ENCODE assay signal across 8 cellular contexts in genomic region chr17:79843917-79844815, GRCh38. TPM values are rescaled to one million over a fixed set of nuclear protein-coding genes. Genes with fewer than 3 reads are reported as not detected.
DNase-seq lines count a peak whose midpoint lies in the region; ATAC-seq and TF ChIP-seq lines count a peak whose summit lies in the region.

No MANE protein-coding gene starts in this region.

- intact Hi-C loops in MCF 10A (cut with micrococcal nuclease) = no loop called here

- H3K36me3 ChIP-seq in DOHH2 (ENCODE audit: control insufficient read depth, low read length) = no peaks in the 10 kb centered on the region

- in situ Hi-C loops in G401 (cut with HindIII; ENCODE audit: low sequenced_read_pairs) = no loop called here

- CTCF ChIA-PET in MCF 10A (lab: Yijun Ruan, JAX) = interaction anchor here (1.2 kb wide), 1 partner anchor 72 kb away, joined by 3 read pairs; no protein-coding TSS in a partner anchor

- POLR2A ChIA-PET in MCF 10A (lab: Yijun Ruan, JAX) = interaction anchor here (0.7 kb wide), 1 partner anchor 23 kb away, joined by 3 read pairs; no protein-coding TSS in a partner anchor

- H3K4me3 ChIP-seq in DOHH2 (ENCODE audit: low read length) = no peak overlapping the region

- TF ChIP-seq CTCF in DOHH2 (IDR thresholded peaks at IDR 0.05; ENCODE audit: low read depth, low read length, poor library complexity, severe bottlenecking) (no peak), MCF 10A (IDR thresholded peaks at IDR 0.05; ENCODE audit: unreplicated experiment) (no peak)

- H3K4me1 Mint-ChIP-seq in MCF 10A (ENCODE audit: insufficient read depth, unreplicated experiment) = no peaks in the 10 kb centered on the region
- peaks cover 27% of the 10 kb centered on the region for H3K4me1 Mint-ChIP-seq in stimulated activated effector memory CD8-positive, alpha-beta T cell treated with anti-CD3 and anti-CD28 coated beads, Interleukin-12 subunit alpha, Interleukin-12 subunit beta, amount 100 ng/mL, for 72 hours

- no TSS peak for BruUV-seq in MCF 10A (replicated peaks; lab: Mats Ljungman, UMichigan)

- H3K9me3 ChIP-seq in DOHH2 (ENCODE audit: control insufficient read depth, insufficient read depth, low read length) = no peaks in the 10 kb centered on the region

- peak; percentile 73 for DNase-seq in NCI-H146 (lab: John Stamatoyannopoulos, UW)
- peak; percentile 47 for DNase-seq in MCF 10A (ENCODE audit: unreplicated experiment)
- peak; percentile 74 for DNase-seq in iris pigment epithelial cell (ENCODE audit: low read depth)
- DNase-seq in stimulated activated effector memory CD8-positive, alpha-beta T cell treated with anti-CD3 and anti-CD28 coated beads, Interleukin-12 subunit alpha, Interleukin-12 subunit beta, amount 100 ng/mL, for 72 hours (ENCODE audit: low spot score in 2 of 2) = no peak
- DNase-seq in stimulated activated CD4-positive, alpha-beta T cell treated with anti-CD3 and anti-CD28 coated beads, Interleukin-15, amount 100 ng/mL, for 24 hours = no peak
- no peak for DNase-seq in G401 (ENCODE audit: low spot score)
- no peak for DNase-seq in NAMALWA (ENCODE audit: low spot score)

- H3K27ac Mint-ChIP-seq in MCF 10A (ENCODE audit: low read depth, unreplicated experiment) = no peak overlapping the region
- H3K27ac Mint-ChIP-seq in stimulated activated effector memory CD8-positive, alpha-beta T cell treated with anti-CD3 and anti-CD28 coated beads, Interleukin-12 subunit alpha, Interleukin-12 subunit beta, amount 100 ng/mL, for 72 hours = no peak overlapping the region

- no peaks in the 10 kb centered on the region for H3K36me3 Mint-ChIP-seq in MCF 10A (ENCODE audit: insufficient read depth, unreplicated experiment)
- H3K36me3 Mint-ChIP-seq in stimulated activated effector memory CD8-positive, alpha-beta T cell treated with anti-CD3 and anti-CD28 coated beads, Interleukin-12 subunit alpha, Interleukin-12 subunit beta, amount 100 ng/mL, for 72 hours = no peaks in the 10 kb centered on the region

- peaks cover 31% of the 10 kb centered on the region for H3K4me1 ChIP-seq in DOHH2 (ENCODE audit: control insufficient read depth, low read length)

- no peaks in the 10 kb centered on the region for H3K9me2 ChIP-seq in DOHH2 (replicated peaks; ENCODE audit: control insufficient read depth, low read length)

- H3F3A ChIP-seq in DOHH2 (ENCODE audit: control insufficient read depth, insufficient read depth) = peaks cover 5% of the 10 kb centered on the region; the same call in 1 of the 2 replicates

- peaks cover 5% of the 10 kb centered on the region for H4K20me1 ChIP-seq in DOHH2 (ENCODE audit: control insufficient read depth, insufficient read depth, low read depth, low read length)

- H3K79me2 ChIP-seq in DOHH2 (ENCODE audit: control insufficient read depth, low read length) = no peaks in the 10 kb centered on the region

- peak overlapping the region; percentile 27; the same call in 1 of the 2 replicates for H3K4me2 ChIP-seq in DOHH2 (ENCODE audit: low read length)

- H3K27ac ChIP-seq in DOHH2 (ENCODE audit: low read depth, low read length) = no peak overlapping the region

- H3K4me3 Mint-ChIP-seq in MCF 10A (ENCODE audit: unreplicated experiment) = no peak overlapping the region
- peak overlapping the region; percentile 88 for H3K4me3 Mint-ChIP-seq in stimulated activated effector memory CD8-positive, alpha-beta T cell treated with anti-CD3 and anti-CD28 coated beads, Interleukin-12 subunit alpha, Interleukin-12 subunit beta, amount 100 ng/mL, for 72 hours

- H3K27me3 ChIP-seq in DOHH2 (ENCODE audit: control insufficient read depth, low read length) = peaks cover 74% of the 10 kb centered on the region

- H3K9me3 Mint-ChIP-seq in MCF 10A (ENCODE audit: unreplicated experiment) = no peaks in the 10 kb centered on the region
- H3K9me3 Mint-ChIP-seq in stimulated activated effector memory CD8-positive, alpha-beta T cell treated with anti-CD3 and anti-CD28 coated beads, Interleukin-12 subunit alpha, Interleukin-12 subunit beta, amount 100 ng/mL, for 72 hours = no peaks in the 10 kb centered on the region

- peaks cover 11% of the 10 kb centered on the region for H3K27me3 Mint-ChIP-seq in MCF 10A (ENCODE audit: insufficient read depth, unreplicated experiment)

- no peak for ATAC-seq in stimulated activated effector memory CD8-positive, alpha-beta T cell treated with anti-CD3 and anti-CD28 coated beads, Interleukin-12 subunit alpha, Interleukin-12 subunit beta, amount 100 ng/mL, for 72 hours

RNA-seq across cellular contexts. Expression of gene CBX4, which starts 4.9 kb away (rescaled TPM):
- 85.8 and 89.7 TPM in 2 replicates for total RNA-seq in MCF 10A (2022)
- 13.5 and 20.9 TPM in 2 replicates for total RNA-seq in G401 (2014; rRNA removed; shearing (Covaris generic))

RNA-seq across cellular contexts. Expression of gene CBX8, which starts 47.3 kb away (rescaled TPM):
- 9.4 and 10.5 TPM in 2 replicates for total RNA-seq in MCF 10A (2022)
- total RNA-seq in G401 (2014; rRNA removed; shearing (Covaris generic)) = 15.8 and 18.8 TPM in 2 replicates

Comparison
In these comparisons a context has a peak if more than half of its experiments do, and no peak if none do; other contexts are left out.
1. DNase-seq: peak in NCI-H146 (single experiment), MCF 10A (single experiment) and iris pigment epithelial cell (single experiment); none in stimulated activated effector memory CD8-positive, alpha-beta T cell treated with anti-CD3 and anti-CD28 coated beads, Interleukin-12 subunit alpha, Interleukin-12 subunit beta, amount 100 ng/mL, for 72 hours (0 of 2), stimulated activated CD4-positive, alpha-beta T cell treated with anti-CD3 and anti-CD28 coated beads, Interleukin-15, amount 100 ng/mL, for 24 hours (single experiment), G401 (single experiment) and NAMALWA (single experiment).